Comparison of ENCODE assay signal across 17 cellular contexts in genomic region chr5:93589348-93589662, GRCh38. TPM values are rescaled to one million over a fixed set of nuclear protein-coding genes. Genes with fewer than 3 reads are reported as not detected.
DNase-seq lines count a peak whose midpoint lies in the region; ATAC-seq and TF ChIP-seq lines count a peak whose summit lies in the region.
"Had no signal": no experiment of that assay in that cellular context is flagged by ENCODE, and none has a peak within 500 bp of the region (broad histone marks: within the 10 kb centered on the region; RNA-seq: fewer than 3 reads in every experiment).

No MANE protein-coding gene starts in this region.

- TF ChIP-seq CTCF in dorsolateral prefrontal cortex (IDR thresholded peaks at IDR 0.05 in 54 of 56, conservative IDR thresholded peaks at IDR 0.05 in 2 of 56; ENCODE audit: low read depth in 1 of 56, partially characterized antibody in 56 of 56) (no peak), left lung (IDR thresholded peaks at IDR 0.05) (no peak), spleen (IDR thresholded peaks at IDR 0.05 in 8 of 11, conservative IDR thresholded peaks at IDR 0.05 in 3 of 11) (no peak)

- no peak for ATAC-seq in left lung
- ATAC-seq: stimulated activated naive B cell treated with anti-CD40 and anti-IgM and Interleukin-4, amounts not matched to agents 10 μg/mL and 1 μg/mL and 100 μg/mL, for 72 hours had no signal

- peak overlapping the region in 55 of 59 donors; percentile 8 to 95 (median 82) for H3K27ac ChIP-seq in dorsolateral prefrontal cortex
- peak overlapping the region; percentile 14 to 37 for H3K27ac ChIP-seq in left lung
- H3K27ac ChIP-seq in temporal lobe (ENCODE audit: low read depth, low read length), result peak overlapping the region; percentile 69
- H3K27ac ChIP-seq in spleen, result no peak overlapping the region
- H3K27ac ChIP-seq in effector memory CD4-positive, alpha-beta T cell (ENCODE audit: insufficient read depth, low read length, poor library complexity, severe bottlenecking), result no peak overlapping the region
- H3K27ac ChIP-seq: 22Rv1, C4-2B, ovary had no signal

- 66 to 80% (median 73%) methylated on average over 3 of the region's 3 CpGs for WGBS in spleen, 5 donors

- intact Hi-C loops in dorsolateral prefrontal cortex (cut with DNase I) (loop anchor here in 1 of 2 donors (10.0 kb wide), 2 partner anchors 325 to 905 kb away; no protein-coding TSS in a partner anchor), left lung (cut with DNase I) (loop anchor here in 1 of 2 donors (10.0 kb wide), 1 partner anchor 205 kb away; no protein-coding TSS in a partner anchor), spleen (cut with DNase I; ENCODE audit: low total_unique reads) (no loop called here)

- TF ChIP-seq POLR2A in spleen (IDR thresholded peaks at IDR 0.05), result no peak

- peaks cover 0 to 7% (median 0%) of the 10 kb centered on the region in 45 donors for H3K27me3 ChIP-seq in dorsolateral prefrontal cortex
- H3K27me3 ChIP-seq in left lung, result peaks cover 40 to 100% of the 10 kb centered on the region in 2 donors
- H3K27me3 ChIP-seq in spleen (replicated peaks in 1 of 7), result peaks cover 5 to 100% (median 47%) of the 10 kb centered on the region in 7 donors
- H3K27me3 ChIP-seq in effector memory CD4-positive, alpha-beta T cell (replicated peaks; ENCODE audit: control insufficient read depth, insufficient read depth, low read length, poor library complexity, severe bottlenecking), result peaks cover 58% of the 10 kb centered on the region
- H3K27me3 ChIP-seq: ovary had no signal

- peaks cover 0 to 8% of the 10 kb centered on the region in 2 donors for H3K4me1 ChIP-seq in left lung
- H3K4me1 ChIP-seq in spleen, result peaks cover 0 to 26% (median 10%) of the 10 kb centered on the region in 6 donors
- H3K4me1 ChIP-seq in effector memory CD4-positive, alpha-beta T cell (ENCODE audit: control insufficient read depth, insufficient read depth, low read length, poor library complexity, severe bottlenecking), result peaks cover 8% of the 10 kb centered on the region

- H3K4me3 ChIP-seq in dorsolateral prefrontal cortex (peak overlapping the region in 57 of 59 donors; percentile 8 to 86 (median 66)), left lung (peak overlapping the region; percentile 10 to 16), spleen (no peak overlapping the region)
- H3K4me3 ChIP-seq in effector memory CD4-positive, alpha-beta T cell (ENCODE audit: insufficient read depth, low read depth, low read length, poor library complexity, severe bottlenecking), result no peak overlapping the region
- H3K4me3 ChIP-seq: ovary had no signal

- H3K9me3 ChIP-seq in left lung (no peaks in the 10 kb centered on the region), spleen (peaks cover 0 to 9% (median 0%) of the 10 kb centered on the region in 8 donors)
- no peaks in the 10 kb centered on the region for H3K9me3 ChIP-seq in effector memory CD4-positive, alpha-beta T cell (ENCODE audit: control insufficient read depth, low read length)
- H3K9me3 ChIP-seq: ovary, upper lobe of left lung had no signal

- H3K36me3 ChIP-seq in left lung, result no peaks in the 10 kb centered on the region
- H3K36me3 ChIP-seq in spleen, result peaks cover 0 to 16% (median 0%) of the 10 kb centered on the region in 6 donors
- no peaks in the 10 kb centered on the region for H3K36me3 ChIP-seq in effector memory CD4-positive, alpha-beta T cell (ENCODE audit: control insufficient read depth, insufficient read depth, low read length)
- H3K36me3 ChIP-seq: ovary, upper lobe of left lung had no signal

- DNase-seq in DMS79 treated with DMSO at 0.1 percent for 48 hours (lab: John Stamatoyannopoulos, UW), result peak; percentile 18
- DNase-seq in DMS79 (lab: John Stamatoyannopoulos, UW), result no peak
- no peak for DNase-seq in dorsolateral prefrontal cortex
- no peak for DNase-seq in left lung
- no peak for DNase-seq in SW480 (ENCODE audit: low spot score)
- DNase-seq in spleen, result no peak
- no peak for DNase-seq in effector memory CD4-positive, alpha-beta T cell
- DNase-seq: activated CD4-positive, alpha-beta memory T cell treated with anti-CD3 and anti-CD28 coated beads, Interleukin-2, amount 10 ng/mL, durations not matched to agents 7 days and 5 days; glutamatergic neuron; NCI-H2107; NCI-H774; stimulated activated naive B cell treated with anti-CD40 and anti-IgM and Interleukin-4, amounts not matched to agents 10 μg/mL and 1 μg/mL and 100 μg/mL, for 72 hours; upper lobe of left lung had no signal

RNA-seq across cellular contexts. Expression of gene NR2F1, which starts 6.3 kb away (rescaled TPM):
- total RNA-seq in dorsolateral prefrontal cortex (100 to 1,000 TPM in 56 of 120 experiments, 10 to 100 TPM in 64; 46.1 to 145 (median 98.5) TPM), left lung (10 to 100 TPM; 50.7 to 69.1 TPM), temporal lobe (36.1 TPM), spleen (10 to 100 TPM in 6 of 7 donors, 1 to 10 TPM in 1; 9.6 to 28.8 (median 13.6) TPM)
- 1 to 10 TPM; 2.0 to 4.4 (median 3.5) TPM for polyA plus RNA-seq in spleen
- total RNA-seq: activated CD4-positive, alpha-beta memory T cell treated with anti-CD3 and anti-CD28 coated beads, Interleukin-2, amount 10 ng/mL, durations not matched to agents 7 days and 5 days had no signal

RNA-seq across cellular contexts. Expression of gene NR2F1-AS1, which starts 8.3 kb away (rescaled TPM):
- 100 to 1,000 TPM in 43 of 120 experiments, 10 to 100 TPM in 77; 42.2 to 125 (median 96.4) TPM for total RNA-seq in dorsolateral prefrontal cortex
- 10 to 100 TPM; 10.5 to 18.3 TPM for total RNA-seq in left lung
- 50.4 TPM for total RNA-seq in temporal lobe
- 10 to 100 TPM in 4 of 7 donors, 1 to 10 TPM in 3; 5.9 to 21.6 (median 11.3) TPM for total RNA-seq in spleen
- 1 to 10 TPM; 6.2 to 8.6 (median 7.6) TPM for polyA plus RNA-seq in spleen
- total RNA-seq: activated CD4-positive, alpha-beta memory T cell treated with anti-CD3 and anti-CD28 coated beads, Interleukin-2, amount 10 ng/mL, durations not matched to agents 7 days and 5 days had no signal

Comparison
In these comparisons a context has a peak if more than half of its experiments do, and no peak if none do; other contexts are left out.
1. H3K27ac ChIP-seq: peak in dorsolateral prefrontal cortex (55 of 59), left lung (2 of 2) and temporal lobe (single experiment); none in spleen (0 of 8) and effector memory CD4-positive, alpha-beta T cell (single experiment).
2. H3K4me3 ChIP-seq: peak in dorsolateral prefrontal cortex (57 of 59) and left lung (2 of 2); none in spleen (0 of 8) and effector memory CD4-positive, alpha-beta T cell (single experiment).